Comparison of ENCODE assay signal across 20 cellular contexts in the genomic region with DNA sequence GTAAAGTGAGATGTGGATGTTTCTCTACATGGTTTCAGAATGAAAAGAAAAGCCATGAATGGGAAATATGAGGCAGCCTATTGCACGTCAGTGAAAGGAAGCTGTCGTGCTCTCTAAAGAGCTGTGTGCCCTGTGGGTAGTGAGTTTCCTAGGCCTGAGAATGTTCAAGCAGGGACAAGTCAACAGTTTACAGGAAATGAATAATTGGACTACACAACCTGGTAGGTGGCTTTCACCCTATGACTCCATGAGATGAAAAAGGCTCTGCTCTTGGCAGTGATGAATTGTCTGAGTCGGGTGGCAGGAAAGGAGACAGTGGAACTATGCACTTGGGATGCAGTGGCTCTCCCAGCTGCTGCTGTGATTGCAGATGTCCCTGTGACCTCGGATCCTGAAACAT.
DNase-seq lines count a peak whose midpoint lies in the region; ATAC-seq and TF ChIP-seq lines count a peak whose summit lies in the region.
"Had no signal": no experiment of that assay in that cellular context is flagged by ENCODE, and none has a peak within 500 bp of the region (broad histone marks: within the 10 kb centered on the region; RNA-seq: fewer than 3 reads in every experiment).

No MANE protein-coding gene starts in this region.

- no peak overlapping the region for H2BK120ac ChIP-seq in H9 (ENCODE audit: low read depth, low read length, poor library complexity, severe bottlenecking)

- no peak for ATAC-seq in GM21825 (IDR thresholded peaks at IDR 0.05; ENCODE audit: unreplicated experiment)
- ATAC-seq: gastrocnemius medialis had no signal

- H2BK12ac ChIP-seq in H9 (ENCODE audit: insufficient read length, low read depth, low read length), result no peak overlapping the region

- H2AFZ ChIP-seq in H9 (ENCODE audit: low read length), result no peak overlapping the region

- no peak overlapping the region for H3K23ac ChIP-seq in H9 (ENCODE audit: insufficient read length, low read depth, low read length)

- no peak overlapping the region for H3K4me2 ChIP-seq in H9 (ENCODE audit: insufficient read depth, insufficient read length, low read length)

- H4K91ac ChIP-seq in H9 (ENCODE audit: insufficient read length, low read depth, low read length), result no peak overlapping the region

- H3K4me1 ChIP-seq in endodermal cell (ENCODE audit: control insufficient read depth, insufficient read depth, low read length) (peaks cover 22% of the 10 kb centered on the region), H9 (ENCODE audit: insufficient read depth, low read length) (peaks cover 4% of the 10 kb centered on the region; the same call in 1 of the 2 replicates)
- H3K4me1 ChIP-seq: transverse colon had no signal

- H2BK20ac ChIP-seq in H9 (ENCODE audit: low read depth, low read length, poor library complexity, severe bottlenecking), result no peak overlapping the region

- H2BK5ac ChIP-seq in H9 (ENCODE audit: insufficient read length, low read length), result no peak overlapping the region

- H3K36me3 Mint-ChIP-seq in HFFc6 (ENCODE audit: low read depth) (no peaks in the 10 kb centered on the region), endodermal cell (ENCODE audit: low read depth) (no peaks in the 10 kb centered on the region), nephron progenitor cell (ENCODE audit: low read depth) (no peaks in the 10 kb centered on the region), H9 (ENCODE audit: insufficient read depth in 1 of 3, low read depth in 3 of 3) (no peaks in the 10 kb centered on the region)
- H3K36me3 Mint-ChIP-seq: activated naive CD4-positive, alpha-beta T cell treated with anti-CD3 and anti-CD28 coated beads, Interleukin-2, amount 50 U/mL, for 24 hours had no signal

- H3K4me3 ChIP-seq in endodermal cell (ENCODE audit: low read length), result no peak overlapping the region
- H3K4me3 ChIP-seq: gastrocnemius medialis, lower lobe of right lung, stomach, transverse colon had no signal

- no peaks in the 10 kb centered on the region for H3K36me3 ChIP-seq in endodermal cell (ENCODE audit: control insufficient read depth, insufficient read depth, low read length)
- H3K36me3 ChIP-seq: gastrocnemius medialis, lower lobe of right lung, neutrophil, stomach, transverse colon had no signal

- no peak overlapping the region for H2BK15ac ChIP-seq in H9 (ENCODE audit: low read depth, low read length)

- no peak overlapping the region for H3K27ac ChIP-seq in RWPE1
- peak overlapping the region; percentile 49 for H3K27ac ChIP-seq in endodermal cell (ENCODE audit: low read depth, low read length)
- no peak overlapping the region for H3K27ac ChIP-seq in H9 (ENCODE audit: insufficient read length, low read depth, low read length)
- H3K27ac ChIP-seq: C4-2B, lower lobe of right lung, neutrophil, stomach, transverse colon had no signal

- CTCF ChIA-PET in RWPE1 (lab: Yijun Ruan, JAX), result interaction anchor here (0.9 kb wide), 1 partner anchor 12 kb away, joined by 6 read pairs; no protein-coding TSS in a partner anchor

- no peak overlapping the region for H3K18ac ChIP-seq in H9 (ENCODE audit: insufficient read length, low read depth, low read length)

- no peak overlapping the region for H3K4ac ChIP-seq in H9 (ENCODE audit: low read depth, low read length)

- no peak overlapping the region for H2AK5ac ChIP-seq in H9 (ENCODE audit: insufficient read length, low read length)

- TF ChIP-seq CTCF in HFFc6 (IDR thresholded peaks at IDR 0.05), result no peak
- no peak for TF ChIP-seq CTCF in RWPE1 (conservative IDR thresholded peaks at IDR 0.05; ENCODE audit: low read depth)
- no peak for TF ChIP-seq CTCF in endodermal cell (conservative IDR thresholded peaks at IDR 0.05)
- TF ChIP-seq CTCF in nephron progenitor cell (IDR thresholded peaks at IDR 0.05), result no peak
- no peak for TF ChIP-seq CTCF in H9 (conservative IDR thresholded peaks at IDR 0.05)

- H3K4me1 Mint-ChIP-seq in HFFc6 (ENCODE audit: low read depth) (peaks cover 80% of the 10 kb centered on the region), endodermal cell (peaks cover 42% of the 10 kb centered on the region), nephron progenitor cell (peaks cover 15% of the 10 kb centered on the region), H9 (peaks cover 30 to 37% of the 10 kb centered on the region in 2 experiments)
- H3K4me1 Mint-ChIP-seq: activated naive CD4-positive, alpha-beta T cell treated with anti-CD3 and anti-CD28 coated beads, Interleukin-2, amount 50 U/mL, for 24 hours had no signal

- 62 to 90% methylated on average over 3 of the region's 4 CpGs for WGBS in endodermal cell (ENCODE audit: insufficient coverage in 1 of 2, insufficient read length in 1 of 2), 2 experiments
- no CpG with 5 or more reads among the region's 4 CpGs for WGBS in H9 (ENCODE audit: extremely low coverage, insufficient read length, low lambda C conversion rate)

- H3K56ac ChIP-seq in H9 (ENCODE audit: insufficient read length, low read depth, low read length), result no peak overlapping the region

- H3K23me2 ChIP-seq in H9 (ENCODE audit: insufficient read length, low read depth, low read length, poor library complexity, severe bottlenecking), result no peaks in the 10 kb centered on the region

- H3T11ph ChIP-seq in H9 (ENCODE audit: low read length), result no peak overlapping the region

- H3K4me3 Mint-ChIP-seq in HFFc6 (0 out of 2 replicates have a peak overlapping the region, but pooled peaks have one; percentile 15), endodermal cell (no peak overlapping the region), nephron progenitor cell (no peak overlapping the region), H9 (no peak overlapping the region)
- H3K4me3 Mint-ChIP-seq: activated naive CD4-positive, alpha-beta T cell treated with anti-CD3 and anti-CD28 coated beads, Interleukin-2, amount 50 U/mL, for 24 hours; activated T-cell treated with anti-CD3 and anti-CD28 coated beads, Interleukin-2, amount 50 U/mL, for 72 hours had no signal

- H3K79me1 ChIP-seq in H9 (ENCODE audit: insufficient read depth, low read depth, low read length, poor library complexity, severe bottlenecking), result no peaks in the 10 kb centered on the region

- H3K27me3 ChIP-seq in endodermal cell (ENCODE audit: control insufficient read depth, insufficient read depth, low read length, poor library complexity, severe bottlenecking) (no peaks in the 10 kb centered on the region), H9 (ENCODE audit: insufficient read depth, low read length) (no peaks in the 10 kb centered on the region)
- H3K27me3 ChIP-seq: gastrocnemius medialis, neutrophil, stomach, transverse colon had no signal

- no peaks in the 10 kb centered on the region for H4K20me1 ChIP-seq in H9 (ENCODE audit: control insufficient read depth, insufficient read depth, insufficient read length)

- no peaks in the 10 kb centered on the region for H3K9me3 Mint-ChIP-seq in HFFc6
- no peaks in the 10 kb centered on the region for H3K9me3 Mint-ChIP-seq in endodermal cell
- no peaks in the 10 kb centered on the region for H3K9me3 Mint-ChIP-seq in nephron progenitor cell
- H3K9me3 Mint-ChIP-seq in H9, result no peaks in the 10 kb centered on the region

- H3K9ac ChIP-seq in endodermal cell (ENCODE audit: extremely low read depth, low read length, poor library complexity, severe bottlenecking) (no peak overlapping the region), H9 (ENCODE audit: extremely low read depth, insufficient read length, low read length) (no peak overlapping the region)

- no peak overlapping the region for H4K5ac ChIP-seq in H9 (ENCODE audit: insufficient read length, low read depth, low read length)

- H3K27ac Mint-ChIP-seq in HFFc6 (peak overlapping the region; percentile 73), endodermal cell (no peak overlapping the region), nephron progenitor cell (no peak overlapping the region), H9 (no peak overlapping the region)
- H3K27ac Mint-ChIP-seq: activated naive CD4-positive, alpha-beta T cell treated with anti-CD3 and anti-CD28 coated beads, Interleukin-2, amount 50 U/mL, for 24 hours; activated T-cell treated with anti-CD3 and anti-CD28 coated beads, Interleukin-2, amount 50 U/mL, for 72 hours had no signal

- H3K9me3 ChIP-seq in endodermal cell (ENCODE audit: control insufficient read depth, low read length) (no peaks in the 10 kb centered on the region), H9 (ENCODE audit: control insufficient read depth, low read depth, low read length) (no peaks in the 10 kb centered on the region)
- H3K9me3 ChIP-seq: gastrocnemius medialis, lower lobe of right lung, neutrophil, stomach, transverse colon had no signal

- H4K8ac ChIP-seq in H9 (replicated peaks; ENCODE audit: insufficient read length, low read depth, low read length), result no peak overlapping the region

- H3K14ac ChIP-seq in H9 (ENCODE audit: insufficient read depth, low read length), result no peak overlapping the region

- H3K79me2 ChIP-seq in H9 (ENCODE audit: insufficient read depth, low read length), result no peaks in the 10 kb centered on the region

- POLR2A ChIA-PET in RWPE1 (lab: Yijun Ruan, JAX; ENCODE audit: low non-redundant PET), result no interaction called here

- H3K27me3 Mint-ChIP-seq in HFFc6 (ENCODE audit: insufficient read depth) (no peaks in the 10 kb centered on the region; the same call in 1 of the 2 replicates), endodermal cell (ENCODE audit: insufficient read depth) (no peaks in the 10 kb centered on the region), nephron progenitor cell (ENCODE audit: low read depth, poor library complexity) (peaks cover 3% of the 10 kb centered on the region), H9 (ENCODE audit: low read depth) (peaks cover 3% of the 10 kb centered on the region)

- DNase-seq in DMS79 (lab: John Stamatoyannopoulos, UW) (peak; percentile 6), HFFc6 (no peak), RWPE1 (ENCODE audit: low spot score) (peak; percentile 59), endodermal cell (no peak), nephron progenitor cell (no peak), H9 (no peak)
- no peak for DNase-seq in activated CD4-positive, alpha-beta T cell treated with anti-CD3 and anti-CD28 coated beads for 4 hours
- DNase-seq: activated T-cell treated with anti-CD3 and anti-CD28 coated beads, Interleukin-2, amount 50 U/mL, for 72 hours; gastrocnemius medialis; H7; islet precursor cell; lower lobe of right lung; stimulated activated CD4-positive, alpha-beta T cell treated with anti-CD3 and anti-CD28 coated beads, Interleukin-4, amount 100 ng/mL, for 4 hours; T-helper 2 cell; transverse colon had no signal

Comparison
In these comparisons a context has a peak if more than half of its experiments do, and no peak if none do; other contexts are left out.
1. DNase-seq: peak in DMS79 (single experiment) and RWPE1 (single experiment); none in HFFc6 (single experiment), endodermal cell (single experiment), activated CD4-positive, alpha-beta T cell treated with anti-CD3 and anti-CD28 coated beads for 4 hours (0 of 2), nephron progenitor cell (single experiment) and H9 (single experiment).